ENCODE assay signal across 9 cellular contexts in the genomic region with DNA sequence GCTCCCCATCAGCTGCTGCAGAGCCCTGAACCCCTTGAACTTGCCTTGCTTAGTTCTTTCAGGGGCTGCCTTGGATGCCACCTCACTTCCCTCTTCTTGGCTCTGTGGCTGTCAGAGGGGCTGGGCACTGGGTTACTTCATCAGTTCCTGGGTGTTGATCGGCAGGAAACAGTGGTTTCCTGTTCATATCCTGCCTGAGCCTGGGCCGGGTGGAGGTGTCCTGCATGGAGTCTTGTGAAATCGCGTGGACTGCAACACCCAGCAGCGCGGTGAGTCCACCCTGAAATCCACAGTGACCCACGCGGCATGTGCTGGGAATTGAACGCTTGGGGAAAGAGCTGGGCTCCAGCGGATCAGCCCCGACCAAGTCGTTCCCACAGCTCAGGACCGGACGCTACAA.
DNase-seq lines count a peak whose midpoint lies in the region; ATAC-seq and TF ChIP-seq lines count a peak whose summit lies in the region.
"Had no signal": no experiment of that assay in that cellular context is flagged by ENCODE, and none has a peak within 500 bp of the region (broad histone marks: within the 10 kb centered on the region; RNA-seq: fewer than 3 reads in every experiment).

No MANE protein-coding gene starts in this region.

- H3K27ac Mint-ChIP-seq in activated CD4-positive, alpha-beta T cell treated with anti-CD3 and anti-CD28 coated beads for 36 hours, result peak overlapping the region; percentile 20
- peak overlapping the region; percentile 63 for H3K27ac Mint-ChIP-seq in activated CD8-positive, alpha-beta T cell treated with anti-CD3 and anti-CD28 coated beads for 36 hours

- TF ChIP-seq CTCF in activated CD8-positive, alpha-beta T cell treated with anti-CD3 and anti-CD28 coated beads for 36 hours (IDR thresholded peaks at IDR 0.05), result no peak
- TF ChIP-seq CTCF in heart right ventricle (IDR thresholded peaks at IDR 0.05), result no peak

- H3K36me3 ChIP-seq in heart right ventricle, result no peaks in the 10 kb centered on the region

- peak; percentile 61 for DNase-seq in activated CD4-positive, alpha-beta T cell treated with anti-CD3 and anti-CD28 coated beads for 36 hours
- DNase-seq in activated CD4-positive, alpha-beta T cell treated with anti-CD3 and anti-CD28 coated beads for 1 hour, result no peak
- peak; percentile 61 for DNase-seq in activated CD8-positive, alpha-beta T cell treated with anti-CD3 and anti-CD28 coated beads for 36 hours
- DNase-seq in heart right ventricle (peak; percentile 40 to 42), HEK293T (ENCODE audit: extremely low spot score) (no peak), DMS79 treated with DMSO at 0.1 percent for 48 hours (lab: John Stamatoyannopoulos, UW) (no peak), DMS 273 (lab: John Stamatoyannopoulos, UW; ENCODE audit: unreplicated experiment) (no peak)
- DNase-seq in stimulated activated naive CD4-positive, alpha-beta T cell treated with Interleukin-2 at 50 U/mL for 16 hours (lab: John Stamatoyannopoulos, UW), result peak; percentile 32

- POLR2A ChIA-PET in activated CD4-positive, alpha-beta T cell treated with anti-CD3 and anti-CD28 coated beads for 36 hours (lab: Charles Lee), result no interaction called here
- POLR2A ChIA-PET in activated CD8-positive, alpha-beta T cell treated with anti-CD3 and anti-CD28 coated beads for 36 hours (lab: Charles Lee), result no interaction called here
- POLR2A ChIA-PET in HEK293T (lab: Yijun Ruan, JAX), result no interaction called here

- peak overlapping the region in 1 of 10 donors; percentile 90 for H3K27ac ChIP-seq in heart right ventricle
- H3K27ac ChIP-seq: A549 had no signal

- intact Hi-C loops in activated CD4-positive, alpha-beta T cell treated with anti-CD3 and anti-CD28 coated beads for 36 hours (cut with DNase I, micrococcal nuclease), result loop anchor here (2.0 to 10.0 kb wide), 7 partner anchors 79 to 1209 kb away; partner anchors contain the start of genes FAM217B (in 1 of the 2) and PPP1R3D (in 1 of the 2)
- intact Hi-C loops in activated CD8-positive, alpha-beta T cell treated with anti-CD3 and anti-CD28 coated beads for 36 hours (cut with micrococcal nuclease), result loop anchor here (10.0 kb wide), 1 partner anchor 111 kb away; the partner anchor contains the start of genes FAM217B and PPP1R3D
- intact Hi-C loops in heart right ventricle (cut with DNase I), result loop anchor here in 9 of 10 donors (5.0 to 10.0 kb wide), 10 partner anchors 71 to 1839 kb away; partner anchors contain the start of gene CDH26 (in 1 of the 9)

- H3K4me3 Mint-ChIP-seq in activated CD4-positive, alpha-beta T cell treated with anti-CD3 and anti-CD28 coated beads for 36 hours, result peak overlapping the region; percentile 71
- H3K4me3 Mint-ChIP-seq in activated CD8-positive, alpha-beta T cell treated with anti-CD3 and anti-CD28 coated beads for 36 hours, result peak overlapping the region; percentile 64

- ATAC-seq in activated CD4-positive, alpha-beta T cell treated with anti-CD3 and anti-CD28 coated beads for 36 hours, result peak; percentile 57
- ATAC-seq in activated CD8-positive, alpha-beta T cell treated with anti-CD3 and anti-CD28 coated beads for 36 hours, result peak; percentile 67
- peak in 7 of 8 donors; percentile 29 to 61 (median 47) for ATAC-seq in heart right ventricle
- ATAC-seq: A549 had no signal

- peak overlapping the region in 4 of 10 donors; percentile 6 to 50 (median 17) for H3K4me3 ChIP-seq in heart right ventricle
- H3K4me3 ChIP-seq: A549 had no signal

- H3K9me3 Mint-ChIP-seq in activated CD4-positive, alpha-beta T cell treated with anti-CD3 and anti-CD28 coated beads for 36 hours (ENCODE audit: low read depth), result no peaks in the 10 kb centered on the region
- no peaks in the 10 kb centered on the region for H3K9me3 Mint-ChIP-seq in activated CD8-positive, alpha-beta T cell treated with anti-CD3 and anti-CD28 coated beads for 36 hours

- peaks cover 3 to 78% (median 27%) of the 10 kb centered on the region in 9 donors for H3K4me1 ChIP-seq in heart right ventricle
- H3K4me1 ChIP-seq: A549 had no signal

- CTCF ChIA-PET in activated CD4-positive, alpha-beta T cell treated with anti-CD3 and anti-CD28 coated beads for 36 hours (lab: Charles Lee), result interaction anchor here (3.3 kb wide), 1 partner anchor 108 kb away, joined by 16 read pairs; no protein-coding TSS in a partner anchor
- CTCF ChIA-PET in activated CD8-positive, alpha-beta T cell treated with anti-CD3 and anti-CD28 coated beads for 36 hours (lab: Charles Lee), result interaction anchor here (1.3 to 4.3 kb wide), 4 partner anchors 9 to 155 kb away, joined by 3 to 22 read pairs (median 4); no protein-coding TSS in a partner anchor
- CTCF ChIA-PET in HEK293T (lab: Yijun Ruan, JAX), result interaction anchor here (0.8 kb wide), 1 partner anchor 155 kb away, joined by 3 read pairs; no protein-coding TSS in a partner anchor

- H3K27me3 Mint-ChIP-seq in activated CD4-positive, alpha-beta T cell treated with anti-CD3 and anti-CD28 coated beads for 36 hours, result no peaks in the 10 kb centered on the region
- H3K27me3 Mint-ChIP-seq in activated CD8-positive, alpha-beta T cell treated with anti-CD3 and anti-CD28 coated beads for 36 hours, result no peaks in the 10 kb centered on the region

- H3K36me3 Mint-ChIP-seq in activated CD4-positive, alpha-beta T cell treated with anti-CD3 and anti-CD28 coated beads for 36 hours (ENCODE audit: low read depth), result no peaks in the 10 kb centered on the region
- no peaks in the 10 kb centered on the region for H3K36me3 Mint-ChIP-seq in activated CD8-positive, alpha-beta T cell treated with anti-CD3 and anti-CD28 coated beads for 36 hours (ENCODE audit: low read depth)

- no peaks in the 10 kb centered on the region for H3K9me3 ChIP-seq in heart right ventricle
- H3K9me3 ChIP-seq: A549 had no signal

- H3K4me1 Mint-ChIP-seq in activated CD4-positive, alpha-beta T cell treated with anti-CD3 and anti-CD28 coated beads for 36 hours, result peaks cover 44% of the 10 kb centered on the region
- peaks cover 37% of the 10 kb centered on the region for H3K4me1 Mint-ChIP-seq in activated CD8-positive, alpha-beta T cell treated with anti-CD3 and anti-CD28 coated beads for 36 hours (ENCODE audit: low read depth)

- WGBS in heart right ventricle, 2 donors, result 60 to 76% methylated on average over 14 of the region's 14 CpGs

- H3K27me3 ChIP-seq in heart right ventricle, result peaks cover 0 to 19% (median 7%) of the 10 kb centered on the region in 7 donors

TF ChIP-seq in HEK293T, 16 proteins besides CTCF, POLR2A, EP300 and RAD21:
- TF ChIP-seq ELF4 (IDR thresholded peaks at IDR 0.05) (no peak), NFRKB (IDR thresholded peaks at IDR 0.05) (no peak), ZNF384 (IDR thresholded peaks at IDR 0.05) (no peak), CTBP1 (IDR thresholded peaks at IDR 0.05; ENCODE audit: borderline replicate concordance) (no peak), HDGF (IDR thresholded peaks at IDR 0.05; ENCODE audit: borderline replicate concordance) (no peak), BHLHE40 (IDR thresholded peaks at IDR 0.05; ENCODE audit: borderline replicate concordance) (no peak), ARNT (IDR thresholded peaks at IDR 0.05) (no peak), L3MBTL2 (conservative IDR thresholded peaks at IDR 0.05) (no peak), SUZ12 (IDR thresholded peaks at IDR 0.05) (no peak), SP1 (IDR thresholded peaks at IDR 0.05) (no peak), PKNOX1 (IDR thresholded peaks at IDR 0.05) (no peak), FOXA1 (IDR thresholded peaks at IDR 0.05) (no peak), TARDBP (IDR thresholded peaks at IDR 0.05) (no peak), FOXK2 (IDR thresholded peaks at IDR 0.05) (no peak), FOXM1 (IDR thresholded peaks at IDR 0.05; ENCODE audit: borderline replicate concordance) (no peak)

Comparison
In these comparisons a context has a peak if more than half of its experiments do, and no peak if none do; other contexts are left out.
1. DNase-seq: peak in activated CD4-positive, alpha-beta T cell treated with anti-CD3 and anti-CD28 coated beads for 36 hours (single experiment), activated CD8-positive, alpha-beta T cell treated with anti-CD3 and anti-CD28 coated beads for 36 hours (single experiment), heart right ventricle (2 of 2) and stimulated activated naive CD4-positive, alpha-beta T cell treated with Interleukin-2 at 50 U/mL for 16 hours (single experiment); none in activated CD4-positive, alpha-beta T cell treated with anti-CD3 and anti-CD28 coated beads for 1 hour (single experiment), HEK293T (single experiment), DMS79 treated with DMSO at 0.1 percent for 48 hours (single experiment) and DMS 273 (single experiment).
2. Peak in every context shown above with its lines, with median percentiles within 50 percentile points of each other: ATAC-seq.